17 cellular contexts compared by ENCODE assay signal in the genomic region with DNA sequence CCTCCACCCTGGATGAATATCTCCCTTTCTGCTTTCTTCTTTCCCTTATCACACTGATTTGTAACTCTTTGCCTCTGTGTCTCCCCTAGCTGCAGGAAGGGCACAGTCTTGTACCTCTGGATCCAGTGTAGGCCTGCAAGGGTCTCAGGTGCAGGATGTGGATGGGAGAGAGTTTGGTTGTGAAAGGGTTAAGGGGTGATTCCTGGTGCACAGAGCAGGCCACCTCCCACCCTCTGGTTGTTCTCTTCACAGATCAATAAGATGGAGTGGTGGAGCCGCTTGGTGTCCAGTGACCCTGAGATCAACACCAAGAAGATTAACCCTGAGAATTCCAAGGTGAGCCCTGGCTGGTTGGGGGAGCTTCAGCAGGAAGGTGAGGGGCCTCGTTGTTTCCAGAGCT. TPM values are rescaled to one million over a fixed set of nuclear protein-coding genes. Genes with fewer than 3 reads are reported as not detected.
"Had no signal": no experiment of that assay in that cellular context is flagged by ENCODE, and none has a peak within 500 bp of the region (broad histone marks: within the 10 kb centered on the region; RNA-seq: fewer than 3 reads in every experiment).

No MANE protein-coding gene starts in this region.

- H3K27me3 ChIP-seq: colonic mucosa, upper lobe of right lung had no signal

- H3K9me3 ChIP-seq: colonic mucosa, upper lobe of right lung had no signal

- H3K27ac ChIP-seq: skin epidermis, upper lobe of right lung had no signal

- DNase-seq: activated B cell treated with CpG ODN at 0.5 μM for 24 hours; activated CD4-positive, alpha-beta T cell treated with anti-CD3 and anti-CD28 coated beads for 48 hours; activated CD8-positive, alpha-beta T cell treated with anti-CD3 and anti-CD28 coated beads for 36 hours; activated T-cell treated with anti-CD3 and anti-CD28 coated beads, Interleukin-2, amount 50 U/mL, for 4 hours; caudate nucleus; hypothalamus; kidney glomerular epithelial cell; naive B cell; retina; stimulated activated naive CD8-positive, alpha-beta T cell treated with anti-CD3 and anti-CD28 coated beads, Interleukin-15, amount 100 ng/mL, for 72 hours; T-helper 2 cell; upper lobe of right lung had no signal

- H3K4me1 ChIP-seq: colonic mucosa, upper lobe of right lung had no signal

- H3K4me3 ChIP-seq: colonic mucosa, skin epidermis, upper lobe of right lung had no signal

- ATAC-seq: activated CD8-positive, alpha-beta T cell treated with anti-CD3 and anti-CD28 coated beads for 36 hours; activated T-cell treated with anti-CD3 and anti-CD28 coated beads, Interleukin-2, amount 50 U/mL, for 4 hours; esophagus mucosa; stimulated activated naive CD8-positive, alpha-beta T cell treated with anti-CD3 and anti-CD28 coated beads, Interleukin-15, amount 100 ng/mL, for 72 hours; upper lobe of right lung had no signal

RNA-seq across cellular contexts. Expression of a gene that starts 15.1 kb away (rescaled TPM):
- total RNA-seq: activated T-cell treated with anti-CD3 and anti-CD28 coated beads, Interleukin-2, amount 50 U/mL, for 4 hours; lung microvascular endothelial cell; temporal lobe had no signal

RNA-seq across cellular contexts. Expression of a gene that starts 31.4 kb away (rescaled TPM):
- total RNA-seq: activated B cell treated with CpG ODN at 0.5 μM for 24 hours; activated CD8-positive, alpha-beta T cell treated with anti-CD3 and anti-CD28 coated beads for 36 hours; activated T-cell treated with anti-CD3 and anti-CD28 coated beads, Interleukin-2, amount 50 U/mL, for 4 hours; esophagus mucosa; lung microvascular endothelial cell; temporal lobe had no signal
